ENCODE assay signal across 14 cellular contexts in genomic region chr4:74056858-74057562, GRCh38. TPM values are rescaled to one million over a fixed set of nuclear protein-coding genes. Genes with fewer than 3 reads are reported as not detected.
A peak's percentile ranks its signal among the peaks of the same experiment; 100 is the strongest.
DNase-seq lines count a peak whose midpoint lies in the region; ATAC-seq, FAIRE-seq and TF ChIP-seq lines count a peak whose summit lies in the region.
"Had no signal": no experiment of that assay in that cellular context is flagged by ENCODE, and none has a peak within 500 bp of the region (broad histone marks: within the 10 kb centered on the region; RNA-seq: fewer than 3 reads in every experiment).

No MANE protein-coding gene starts in this region.

- H3K36me3 ChIP-seq in astrocyte (ENCODE audit: insufficient read depth, low read length) (no peaks in the 10 kb centered on the region), mesenchymal stem cell (ENCODE audit: control insufficient read depth in 1 of 2, insufficient read depth in 2 of 2, low read depth in 1 of 2, low read length in 2 of 2) (no peaks in the 10 kb centered on the region)
- H3K36me3 ChIP-seq: esophagus squamous epithelium had no signal

- H3K9me3 Mint-ChIP-seq in astrocyte (ENCODE audit: unreplicated experiment) (no peaks in the 10 kb centered on the region), WTC11 (peaks cover 9% of the 10 kb centered on the region)
- H3K9me3 Mint-ChIP-seq in naive thymus-derived CD8-positive, alpha-beta T cell = peaks cover 0 to 8% (median 3%) of the 10 kb centered on the region in 9 donors
- H3K9me3 Mint-ChIP-seq: memory B cell; stimulated activated naive CD8-positive, alpha-beta T cell treated with anti-CD3 and anti-CD28 coated beads, Interleukin-15, amount 100 ng/mL, for 72 hours had no signal

- TF ChIP-seq CTCF in astrocyte (IDR thresholded peaks at IDR 0.05; ENCODE audit: insufficient read depth, low read depth, low read length) (no peak), WTC11 (IDR thresholded peaks at IDR 0.05) (no peak)

- H3K4me3 ChIP-seq in astrocyte (ENCODE audit: insufficient read depth, low read depth, low read length) (no peak overlapping the region), mesenchymal stem cell (ENCODE audit: insufficient read depth in 1 of 2, low read depth in 1 of 2, low read length in 2 of 2) (no peak overlapping the region)
- H3K4me3 ChIP-seq: esophagus squamous epithelium had no signal

- ATAC-seq in WTC11 = no peak
- no peak for ATAC-seq in naive thymus-derived CD8-positive, alpha-beta T cell
- ATAC-seq: stimulated activated naive CD8-positive, alpha-beta T cell treated with anti-CD3 and anti-CD28 coated beads, Interleukin-15, amount 100 ng/mL, for 72 hours had no signal

- POLR2A ChIA-PET in WTC11 (lab: Charles Lee) = no interaction called here
- POLR2A ChIA-PET in naive thymus-derived CD8-positive, alpha-beta T cell (lab: Charles Lee) = no interaction called here

- CTCF ChIA-PET in WTC11 (lab: Charles Lee) = interaction anchor here (0.6 to 1.5 kb wide), 5 partner anchors 15 to 322 kb away, joined by 3 to 9 read pairs (median 3); partner anchors contain the start of genes CXCL3 and CXCL5

- H3K27ac ChIP-seq in astrocyte (ENCODE audit: low read depth, low read length) (peak overlapping the region; percentile 39), mesenchymal stem cell (ENCODE audit: low read length, poor library complexity, severe bottlenecking) (no peak overlapping the region)
- H3K27ac ChIP-seq: esophagus squamous epithelium had no signal

- H3K36me3 Mint-ChIP-seq in astrocyte (ENCODE audit: low read depth, unreplicated experiment) (no peaks in the 10 kb centered on the region), WTC11 (peaks cover 5% of the 10 kb centered on the region)
- peaks cover 0 to 5% (median 0%) of the 10 kb centered on the region in 3 donors for H3K36me3 Mint-ChIP-seq in naive thymus-derived CD8-positive, alpha-beta T cell
- H3K36me3 Mint-ChIP-seq: activated naive CD8-positive, alpha-beta T cell; memory B cell had no signal

- H2BK15ac ChIP-seq in mesenchymal stem cell (ENCODE audit: low read depth, poor library complexity, severe bottlenecking) = no peak overlapping the region

- peaks cover 14% of the 10 kb centered on the region for H3K4me1 Mint-ChIP-seq in astrocyte (ENCODE audit: low read depth, unreplicated experiment)
- H3K4me1 Mint-ChIP-seq in WTC11 = peaks cover 23% of the 10 kb centered on the region
- H3K4me1 Mint-ChIP-seq in naive thymus-derived CD8-positive, alpha-beta T cell = no peaks in the 10 kb centered on the region
- H3K4me1 Mint-ChIP-seq: memory B cell; stimulated activated naive CD8-positive, alpha-beta T cell treated with anti-CD3 and anti-CD28 coated beads, Interleukin-15, amount 100 ng/mL, for 72 hours had no signal

- no peak overlapping the region for H2AK5ac ChIP-seq in mesenchymal stem cell (ENCODE audit: low read length, severe bottlenecking)

- no peaks in the 10 kb centered on the region for H4K20me1 ChIP-seq in astrocyte (ENCODE audit: insufficient read depth, low read length)

- no peak overlapping the region for H2BK12ac ChIP-seq in mesenchymal stem cell (ENCODE audit: low read length in 2 of 2)

- no peak overlapping the region for H4K91ac ChIP-seq in mesenchymal stem cell (ENCODE audit: low read length)

- WGBS in mesenchymal stem cell = 13% methylated on average over 3 of the region's 4 CpGs

- H3K4me3 Mint-ChIP-seq in astrocyte (ENCODE audit: unreplicated experiment) (no peak overlapping the region), WTC11 (no peak overlapping the region)
- no peak overlapping the region for H3K4me3 Mint-ChIP-seq in naive thymus-derived CD8-positive, alpha-beta T cell
- H3K4me3 Mint-ChIP-seq: activated naive CD8-positive, alpha-beta T cell; memory B cell; stimulated activated naive CD8-positive, alpha-beta T cell treated with anti-CD3 and anti-CD28 coated beads, Interleukin-15, amount 100 ng/mL, for 72 hours had no signal

- H3K14ac ChIP-seq in mesenchymal stem cell (ENCODE audit: low read length in 2 of 2) = no peak overlapping the region

- H3K4ac ChIP-seq in mesenchymal stem cell (ENCODE audit: low read depth in 1 of 2, low read length in 2 of 2) = no peak overlapping the region

- H3K27me3 ChIP-seq in astrocyte (ENCODE audit: insufficient read depth, low read length) (no peaks in the 10 kb centered on the region), mesenchymal stem cell (ENCODE audit: control insufficient read depth in 1 of 2, insufficient read depth in 1 of 2, low read length in 2 of 2) (no peaks in the 10 kb centered on the region)
- H3K27me3 ChIP-seq: esophagus squamous epithelium had no signal

- no peak overlapping the region for H2BK120ac ChIP-seq in mesenchymal stem cell (ENCODE audit: low read depth, low read length)

- H3K4me1 ChIP-seq in astrocyte (ENCODE audit: insufficient read depth, low read length) (no peaks in the 10 kb centered on the region), mesenchymal stem cell (ENCODE audit: control insufficient read depth, insufficient read depth, low read depth, low read length) (no peaks in the 10 kb centered on the region)
- H3K4me1 ChIP-seq: esophagus squamous epithelium had no signal

- H3K4me2 ChIP-seq in astrocyte (ENCODE audit: low read length) (no peak overlapping the region), mesenchymal stem cell (ENCODE audit: low read length, poor library complexity, severe bottlenecking) (no peak overlapping the region)

- H2BK5ac ChIP-seq in mesenchymal stem cell (ENCODE audit: low read depth, low read length, poor library complexity, severe bottlenecking) = no peak overlapping the region

- H3K18ac ChIP-seq in mesenchymal stem cell (ENCODE audit: low read depth in 1 of 2, low read length in 2 of 2) = no peak overlapping the region

- H3K79me1 ChIP-seq in mesenchymal stem cell (replicated peaks; ENCODE audit: low read length, poor library complexity, severe bottlenecking) = no peaks in the 10 kb centered on the region

- H3K27ac Mint-ChIP-seq in astrocyte (ENCODE audit: unreplicated experiment) (peak overlapping the region; percentile 99), WTC11 (no peak overlapping the region)
- no peak overlapping the region for H3K27ac Mint-ChIP-seq in naive thymus-derived CD8-positive, alpha-beta T cell
- H3K27ac Mint-ChIP-seq: activated naive CD8-positive, alpha-beta T cell; memory B cell had no signal

- H3K27me3 Mint-ChIP-seq in astrocyte (ENCODE audit: low read depth, unreplicated experiment) (peaks cover 5% of the 10 kb centered on the region), WTC11 (ENCODE audit: low read depth) (no peaks in the 10 kb centered on the region)
- peaks cover 0 to 3% (median 0%) of the 10 kb centered on the region in 5 donors for H3K27me3 Mint-ChIP-seq in naive thymus-derived CD8-positive, alpha-beta T cell
- H3K27me3 Mint-ChIP-seq: memory B cell; stimulated activated naive CD8-positive, alpha-beta T cell treated with anti-CD3 and anti-CD28 coated beads, Interleukin-15, amount 100 ng/mL, for 72 hours had no signal

- no peak overlapping the region for H3K9ac ChIP-seq in astrocyte (ENCODE audit: low read length)
- H3K9ac ChIP-seq in mesenchymal stem cell (ENCODE audit: low read length) = peak overlapping the region; percentile 70

- H2AFZ ChIP-seq in astrocyte (ENCODE audit: low read depth, low read length) = no peak overlapping the region
- no peak overlapping the region for H2AFZ ChIP-seq in mesenchymal stem cell (ENCODE audit: low read depth, low read length)

- no peak for FAIRE-seq in astrocyte (lab: Jason Lieb, UNC)

- H4K8ac ChIP-seq in mesenchymal stem cell (ENCODE audit: low read length) = no peak overlapping the region

- no peak overlapping the region for H3K23ac ChIP-seq in mesenchymal stem cell (ENCODE audit: low read length in 2 of 2)

- peak; percentile 77 for DNase-seq in COLO829 (ENCODE audit: low spot score)
- peak; percentile 84 for DNase-seq in LoVo (ENCODE audit: low spot score)
- DNase-seq in astrocyte (ENCODE audit: low read depth) = peak; percentile 77
- DNase-seq in mesenchymal stem cell = peak; percentile 92
- no peak for DNase-seq in NCI-H2227 treated with DMSO at 0.1 percent for 48 hours (lab: John Stamatoyannopoulos, UW)
- DNase-seq in WTC11 (ENCODE audit: low spot score) = no peak
- no peak for DNase-seq in NCI-H82 (lab: John Stamatoyannopoulos, UW)
- no peak for DNase-seq in naive thymus-derived CD8-positive, alpha-beta T cell
- DNase-seq: activated CD4-positive, alpha-beta T cell treated with anti-CD3 and anti-CD28 coated beads for 4 hours; esophagus squamous epithelium; KBM-7; stimulated activated naive CD8-positive, alpha-beta T cell treated with anti-CD3 and anti-CD28 coated beads, Interleukin-15, amount 100 ng/mL, for 72 hours had no signal

- H3K9me3 ChIP-seq in astrocyte (ENCODE audit: insufficient read depth, low read depth, low read length) (no peaks in the 10 kb centered on the region), mesenchymal stem cell (ENCODE audit: control insufficient read depth, low read length) (peaks cover 2% of the 10 kb centered on the region)
- H3K9me3 ChIP-seq: esophagus squamous epithelium had no signal

- no peaks in the 10 kb centered on the region for H3K79me2 ChIP-seq in astrocyte (ENCODE audit: insufficient read depth, low read length)

TF ChIP-seq in WTC11, 78 proteins besides CTCF, POLR2A, EP300 and RAD21 (continues in another document):
- TF ChIP-seq FOXP1 (CRISPR knock-in tag; IDR thresholded peaks at IDR 0.05; ENCODE audit: borderline replicate concordance) (no peak), OVOL2 (CRISPR knock-in tag; IDR thresholded peaks at IDR 0.05; ENCODE audit: borderline replicate concordance) (no peak), MAX (CRISPR knock-in tag; IDR thresholded peaks at IDR 0.05) (no peak), NR1H2 (CRISPR knock-in tag; IDR thresholded peaks at IDR 0.05) (no peak)

RNA-seq across cellular contexts. Expression of gene CXCL3, which starts 18.5 kb away (rescaled TPM):
- total RNA-seq in astrocyte (0.77 and 1.4 TPM in 2 replicates), WTC11 (2021) (3.5 to 7.7 TPM (median 7.0 TPM) in 3 replicates)
- polyA plus RNA-seq in mesenchymal stem cell (2013, experiment 1 of 2) = 3.8 TPM
- 3.3 TPM for polyA plus RNA-seq in mesenchymal stem cell (2013, experiment 2 of 2)
- not detected for total RNA-seq in naive thymus-derived CD8-positive, alpha-beta T cell
- polyA plus RNA-seq in naive thymus-derived CD8-positive, alpha-beta T cell = not detected

RNA-seq across cellular contexts. Expression of gene CXCL2, which starts 42.0 kb away (rescaled TPM):
- total RNA-seq in astrocyte (1.2 and 1.3 TPM in 2 replicates), WTC11 (2021) (1.4 to 1.9 TPM (median 1.7 TPM) in 3 replicates)
- 33.7 TPM for polyA plus RNA-seq in mesenchymal stem cell (2013, experiment 1 of 2)
- 28.7 TPM for polyA plus RNA-seq in mesenchymal stem cell (2013, experiment 2 of 2)
- not detected for total RNA-seq in naive thymus-derived CD8-positive, alpha-beta T cell
- not detected for polyA plus RNA-seq in naive thymus-derived CD8-positive, alpha-beta T cell

RNA-seq across cellular contexts. Expression of gene CXCL5, which starts 58.5 kb away (rescaled TPM):
- 0.61 and 0.99 TPM in 2 replicates for total RNA-seq in astrocyte
- polyA plus RNA-seq in mesenchymal stem cell (2013, experiment 1 of 2) = 0.94 TPM
- 1.3 TPM for polyA plus RNA-seq in mesenchymal stem cell (2013, experiment 2 of 2)
- total RNA-seq in WTC11 (2021) = 3.6 to 8.8 TPM (median 8.1 TPM) in 3 replicates
- total RNA-seq in naive thymus-derived CD8-positive, alpha-beta T cell = not detected
- not detected for polyA plus RNA-seq in naive thymus-derived CD8-positive, alpha-beta T cell

Comparison
In these comparisons a context has a peak if more than half of its experiments do, and no peak if none do; other contexts are left out.
1. DNase-seq: peak in COLO829 (single experiment), LoVo (single experiment), astrocyte (single experiment) and mesenchymal stem cell (single experiment); none in NCI-H2227 treated with DMSO at 0.1 percent for 48 hours (single experiment), WTC11 (single experiment), NCI-H82 (single experiment) and naive thymus-derived CD8-positive, alpha-beta T cell (0 of 10).